Comparison of ENCODE assay signal across 9 cellular contexts in the genomic region with DNA sequence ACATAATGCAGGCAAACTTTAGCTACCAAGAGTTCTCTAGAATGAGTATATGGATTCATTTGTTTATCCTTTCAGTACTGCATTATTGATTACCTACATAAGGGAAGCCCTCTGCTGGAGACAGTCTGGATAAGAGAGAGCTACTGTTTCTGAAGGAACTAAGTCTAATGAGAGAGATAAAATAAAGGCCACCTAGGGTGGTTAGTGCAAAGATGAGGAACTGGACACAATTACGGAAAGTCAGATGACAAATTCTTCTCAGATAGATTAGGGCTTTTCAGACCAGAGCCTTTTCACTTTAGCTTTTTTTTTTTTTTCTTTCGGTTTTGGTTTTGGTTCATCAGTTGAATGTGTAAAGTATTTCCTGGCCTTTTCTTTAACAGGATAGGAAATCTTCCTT. TPM values are rescaled to one million over a fixed set of nuclear protein-coding genes. Genes with fewer than 3 reads are reported as not detected.
DNase-seq lines count a peak whose midpoint lies in the region; ATAC-seq and TF ChIP-seq lines count a peak whose summit lies in the region.
"Had no signal": no experiment of that assay in that cellular context is flagged by ENCODE, and none has a peak within 500 bp of the region (broad histone marks: within the 10 kb centered on the region; RNA-seq: fewer than 3 reads in every experiment).

No MANE protein-coding gene starts in this region.

- H4K20me1 ChIP-seq in hepatocyte (ENCODE audit: insufficient read depth, poor library complexity, severe bottlenecking), result no peaks in the 10 kb centered on the region

- DNase-seq in fibroblast of pulmonary artery (ENCODE audit: low read depth) (no peak), body of pancreas (no peak), hepatocyte (ENCODE audit: low spot score) (no peak)
- DNase-seq in stimulated activated CD4-positive, alpha-beta T cell treated with anti-CD3 and anti-CD28 coated beads, Interleukin-15, amount 100 ng/mL, for 24 hours, result no peak
- no peak for DNase-seq in effector CD8-positive, alpha-beta T cell (lab: John Stamatoyannopoulos, UW)

- 78 to 79% methylated on average over 2 of the region's 2 CpGs for WGBS in body of pancreas, 2 donors
- 88% methylated on average over 2 of the region's 2 CpGs for WGBS in hepatocyte (ENCODE audit: low lambda C conversion rate, missing lambda C conversion rate)

- no peak overlapping the region for H3K27ac ChIP-seq in body of pancreas
- no peak overlapping the region for H3K27ac ChIP-seq in hepatocyte
- H3K27ac ChIP-seq: RWPE1 had no signal

- no peak overlapping the region for H3K4me2 ChIP-seq in hepatocyte

- TF ChIP-seq POLR2A in body of pancreas (IDR thresholded peaks at IDR 0.05), result no peak

- no peak overlapping the region for H2AFZ ChIP-seq in hepatocyte

- H3K9me3 ChIP-seq in body of pancreas (no peaks in the 10 kb centered on the region), hepatocyte (ENCODE audit: low read depth) (no peaks in the 10 kb centered on the region)

- peaks cover 8% of the 10 kb centered on the region for H3K4me1 ChIP-seq in body of pancreas
- H3K4me1 ChIP-seq in hepatocyte (ENCODE audit: insufficient read depth), result no peaks in the 10 kb centered on the region

- H3K79me2 ChIP-seq in hepatocyte, result no peaks in the 10 kb centered on the region

- H3K4me3 ChIP-seq in fibroblast of pulmonary artery (replicated peaks; ENCODE audit: low read depth, low read length) (no peak overlapping the region), body of pancreas (no peak overlapping the region), hepatocyte (no peak overlapping the region)

- ATAC-seq in GM18499 (IDR thresholded peaks at IDR 0.05; ENCODE audit: insufficient read depth, unreplicated experiment) (peak; percentile 79), GM21447 (IDR thresholded peaks at IDR 0.05; ENCODE audit: unreplicated experiment) (peak; percentile 86), HG03460 (IDR thresholded peaks at IDR 0.05; ENCODE audit: unreplicated experiment) (peak; percentile 77), body of pancreas (no peak)

- H3K9me2 ChIP-seq in hepatocyte (replicated peaks; ENCODE audit: insufficient read depth), result no peaks in the 10 kb centered on the region

- H3K36me3 ChIP-seq in body of pancreas (replicated peaks in 1 of 2; ENCODE audit: insufficient read depth in 1 of 2, low read depth in 2 of 2) (no peaks in the 10 kb centered on the region), hepatocyte (replicated peaks; ENCODE audit: insufficient read depth, low read depth) (no peaks in the 10 kb centered on the region)

- peak; percentile 0 for TF ChIP-seq CTCF in fibroblast of pulmonary artery (IDR thresholded peaks at IDR 0.05; ENCODE audit: low read length, missing control alignments)
- TF ChIP-seq CTCF in body of pancreas (IDR thresholded peaks at IDR 0.05), result no peak
- TF ChIP-seq CTCF in hepatocyte (IDR thresholded peaks at IDR 0.05; ENCODE audit: poor library complexity), result no peak

- H3K27me3 ChIP-seq in body of pancreas, result no peaks in the 10 kb centered on the region
- H3K27me3 ChIP-seq in hepatocyte, result no peaks in the 10 kb centered on the region

- intact Hi-C loops in body of pancreas (cut with DNase I), result no loop called here

RNA-seq across cellular contexts. Expression of gene ISOC1, which starts 31.3 kb away (rescaled TPM):
- total RNA-seq in body of pancreas (10 to 100 TPM; 23.4 to 25.9 TPM), hepatocyte (59.8 and 66.1 TPM in 2 replicates)
- 45.9 and 67.3 TPM in 2 replicates for polyA plus RNA-seq in hepatocyte
